Comparison of ENCODE assay signal across 9 cellular contexts in the genomic region with DNA sequence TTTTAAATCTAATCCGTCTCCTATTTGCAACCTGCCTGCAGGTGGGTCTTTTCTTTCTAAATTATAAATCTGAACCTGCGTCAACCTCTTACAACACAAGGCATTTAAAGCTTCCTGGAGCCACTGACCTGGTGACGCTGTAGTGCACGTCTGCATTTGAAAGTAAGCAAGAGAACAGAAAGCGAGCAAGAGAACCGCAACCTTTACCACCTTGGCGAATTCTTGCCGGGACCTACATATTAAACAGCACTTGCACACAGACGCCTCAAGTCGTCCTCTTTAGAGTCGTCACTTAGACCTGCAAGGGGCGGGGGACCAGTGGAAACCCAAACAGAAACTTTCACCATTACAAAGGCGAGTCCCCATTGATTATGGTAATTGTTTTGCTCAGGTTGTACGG. TPM values are rescaled to one million over a fixed set of nuclear protein-coding genes. Genes with fewer than 3 reads are reported as not detected.
DNase-seq lines count a peak whose midpoint lies in the region; ATAC-seq lines count a peak whose summit lies in the region.
"Had no signal": no experiment of that assay in that cellular context is flagged by ENCODE, and none has a peak within 500 bp of the region (broad histone marks: within the 10 kb centered on the region; RNA-seq: fewer than 3 reads in every experiment).

No MANE protein-coding gene starts in this region.

- peaks cover 5% of the 10 kb centered on the region for H3K4me1 Mint-ChIP-seq in activated CD4-positive, alpha-beta T cell treated with anti-CD3 and anti-CD28 coated beads for 36 hours
- H3K4me1 Mint-ChIP-seq in stimulated activated naive CD8-positive, alpha-beta T cell treated with anti-CD3 and anti-CD28 coated beads, Interleukin-15, amount 100 ng/mL, for 72 hours: peaks cover 14% of the 10 kb centered on the region

- H3K9me3 ChIP-seq in HUES64 (ENCODE audit: insufficient read depth, low read depth, low read length): no peaks in the 10 kb centered on the region
- H3K9me3 ChIP-seq in right cardiac atrium (ENCODE audit: control insufficient read depth, low read length): no peaks in the 10 kb centered on the region
- H3K9me3 ChIP-seq: A549 had no signal

- H3K36me3 ChIP-seq in HUES64 (ENCODE audit: insufficient read depth, low read length): no peaks in the 10 kb centered on the region

- H3K27ac Mint-ChIP-seq in activated CD4-positive, alpha-beta T cell treated with anti-CD3 and anti-CD28 coated beads for 36 hours: no peak overlapping the region
- no peak overlapping the region for H3K27ac Mint-ChIP-seq in stimulated activated naive CD8-positive, alpha-beta T cell treated with anti-CD3 and anti-CD28 coated beads, Interleukin-15, amount 100 ng/mL, for 72 hours

- H3K27me3 ChIP-seq in HUES64 (ENCODE audit: insufficient read depth, low read length) (no peaks in the 10 kb centered on the region), right cardiac atrium (ENCODE audit: control insufficient read depth, insufficient read depth) (no peaks in the 10 kb centered on the region)

- no peaks in the 10 kb centered on the region for H3K9me3 Mint-ChIP-seq in activated CD4-positive, alpha-beta T cell treated with anti-CD3 and anti-CD28 coated beads for 36 hours (ENCODE audit: low read depth)
- no peaks in the 10 kb centered on the region for H3K9me3 Mint-ChIP-seq in stimulated activated naive CD8-positive, alpha-beta T cell treated with anti-CD3 and anti-CD28 coated beads, Interleukin-15, amount 100 ng/mL, for 72 hours

- 7% methylated on average over 14 of the region's 14 CpGs for WGBS in HUES64
- WGBS in right cardiac atrium: 68% methylated on average over 14 of the region's 14 CpGs

- intact Hi-C loops in activated CD4-positive, alpha-beta T cell treated with anti-CD3 and anti-CD28 coated beads for 36 hours (cut with DNase I, micrococcal nuclease): no loop called here
- intact Hi-C loops in right cardiac atrium (cut with DNase I): no loop called here

- H3K36me3 Mint-ChIP-seq in activated CD4-positive, alpha-beta T cell treated with anti-CD3 and anti-CD28 coated beads for 36 hours (ENCODE audit: low read depth): no peaks in the 10 kb centered on the region

- H3K27ac ChIP-seq in HUES64 (ENCODE audit: low read depth, low read length): peak overlapping the region; percentile 94
- H3K27ac ChIP-seq in right cardiac atrium (ENCODE audit: low read length): no peak overlapping the region
- H3K27ac ChIP-seq: A549 had no signal

- CTCF ChIA-PET in activated CD4-positive, alpha-beta T cell treated with anti-CD3 and anti-CD28 coated beads for 36 hours (lab: Charles Lee): interaction anchor here (0.9 kb wide), 1 partner anchor 12 kb away, joined by 4 read pairs; no protein-coding TSS in a partner anchor

- POLR2A ChIA-PET in activated CD4-positive, alpha-beta T cell treated with anti-CD3 and anti-CD28 coated beads for 36 hours (lab: Charles Lee): interaction anchor here (0.7 kb wide), 1 partner anchor 140 kb away, joined by 3 read pairs; no protein-coding TSS in a partner anchor

- peak; percentile 74 for DNase-seq in activated CD4-positive, alpha-beta T cell treated with anti-CD3 and anti-CD28 coated beads for 36 hours
- DNase-seq in activated CD4-positive, alpha-beta T cell treated with anti-CD3 and anti-CD28 coated beads, Interleukin-2, amount 50 U/mL, for 48 hours: no peak
- DNase-seq in right cardiac atrium (no peak), foreskin melanocyte (no peak), NCI-H146 (lab: John Stamatoyannopoulos, UW) (no peak), NCI-H446 treated with DMSO at 0.1 percent for 48 hours (lab: John Stamatoyannopoulos, UW) (no peak)
- DNase-seq in stimulated activated naive CD8-positive, alpha-beta T cell treated with anti-CD3 and anti-CD28 coated beads, Interleukin-15, amount 100 ng/mL, for 72 hours: peak; percentile 40 to 71

- H3K4me1 ChIP-seq in HUES64 (ENCODE audit: insufficient read depth, low read length): peaks cover 87% of the 10 kb centered on the region
- no peaks in the 10 kb centered on the region for H3K4me1 ChIP-seq in right cardiac atrium (ENCODE audit: control insufficient read depth, insufficient read depth, low read length)
- H3K4me1 ChIP-seq: A549 had no signal

- H3K4me3 Mint-ChIP-seq in activated CD4-positive, alpha-beta T cell treated with anti-CD3 and anti-CD28 coated beads for 36 hours: peak overlapping the region; percentile 43
- H3K4me3 Mint-ChIP-seq in stimulated activated naive CD8-positive, alpha-beta T cell treated with anti-CD3 and anti-CD28 coated beads, Interleukin-15, amount 100 ng/mL, for 72 hours: peak overlapping the region; percentile 85 to 88

- H3K27me3 Mint-ChIP-seq in activated CD4-positive, alpha-beta T cell treated with anti-CD3 and anti-CD28 coated beads for 36 hours: peaks cover 56% of the 10 kb centered on the region
- H3K27me3 Mint-ChIP-seq in stimulated activated naive CD8-positive, alpha-beta T cell treated with anti-CD3 and anti-CD28 coated beads, Interleukin-15, amount 100 ng/mL, for 72 hours: peaks cover 78% of the 10 kb centered on the region

- ATAC-seq in activated CD4-positive, alpha-beta T cell treated with anti-CD3 and anti-CD28 coated beads for 36 hours: peak; percentile 92
- no peak for ATAC-seq in right cardiac atrium
- ATAC-seq in stimulated activated naive CD8-positive, alpha-beta T cell treated with anti-CD3 and anti-CD28 coated beads, Interleukin-15, amount 100 ng/mL, for 72 hours: peak; percentile 93
- ATAC-seq: A549 had no signal

- peak overlapping the region; percentile 85 for H3K9ac ChIP-seq in HUES64 (ENCODE audit: low read depth, low read length)

- peak overlapping the region; percentile 52 for H3K4me3 ChIP-seq in HUES64 (ENCODE audit: low read length)
- H3K4me3 ChIP-seq in right cardiac atrium (ENCODE audit: low read length): peak overlapping the region; percentile 47
- H3K4me3 ChIP-seq: A549 had no signal

RNA-seq across cellular contexts. Expression of a gene that starts 9.5 kb away (rescaled TPM):
- total RNA-seq in activated CD4-positive, alpha-beta T cell treated with anti-CD3 and anti-CD28 coated beads for 36 hours: under 1 TPM; 0.18 to 0.30 TPM
- polyA plus RNA-seq in HUES64 (2013, experiment 1 of 2): 20.6 TPM
- polyA plus RNA-seq in HUES64 (2013, experiment 2 of 2): 24.7 TPM
- 1 to 10 TPM; 2.4 to 3.5 (median 2.8) TPM for total RNA-seq in right cardiac atrium
- 0.50 TPM for polyA plus RNA-seq in right cardiac atrium

Comparison
In these comparisons a context has a peak if more than half of its experiments do, and no peak if none do; other contexts are left out.
1. DNase-seq: peak in activated CD4-positive, alpha-beta T cell treated with anti-CD3 and anti-CD28 coated beads for 36 hours (single experiment) and stimulated activated naive CD8-positive, alpha-beta T cell treated with anti-CD3 and anti-CD28 coated beads, Interleukin-15, amount 100 ng/mL, for 72 hours (2 of 2); none in activated CD4-positive, alpha-beta T cell treated with anti-CD3 and anti-CD28 coated beads, Interleukin-2, amount 50 U/mL, for 48 hours (0 of 2), right cardiac atrium (0 of 3), foreskin melanocyte (single experiment), NCI-H146 (single experiment) and NCI-H446 treated with DMSO at 0.1 percent for 48 hours (single experiment).
2. ATAC-seq: peak in activated CD4-positive, alpha-beta T cell treated with anti-CD3 and anti-CD28 coated beads for 36 hours (single experiment) and stimulated activated naive CD8-positive, alpha-beta T cell treated with anti-CD3 and anti-CD28 coated beads, Interleukin-15, amount 100 ng/mL, for 72 hours (single experiment); none in right cardiac atrium (0 of 2).